Comparison of ENCODE assay signal across 12 cellular contexts in genomic region chr10:103492655-103493261, GRCh38. TPM values are rescaled to one million over a fixed set of nuclear protein-coding genes. Genes with fewer than 3 reads are reported as not detected.
DNase-seq lines count a peak whose midpoint lies in the region; ATAC-seq, FAIRE-seq and TF ChIP-seq lines count a peak whose summit lies in the region.
"Had no signal": no experiment of that assay in that cellular context is flagged by ENCODE, and none has a peak within 500 bp of the region (broad histone marks: within the 10 kb centered on the region; RNA-seq: fewer than 3 reads in every experiment).

No MANE protein-coding gene starts in this region.

- peak overlapping the region; percentile 75 to 87 (median 82) for H3K4me3 Mint-ChIP-seq in naive thymus-derived CD4-positive, alpha-beta T cell

- H3K36me3 ChIP-seq in BLaER1 (no peaks in the 10 kb centered on the region), body of pancreas (replicated peaks in 1 of 2; ENCODE audit: insufficient read depth in 1 of 2, low read depth in 2 of 2) (no peaks in the 10 kb centered on the region)
- H3K36me3 ChIP-seq in naive thymus-derived CD4-positive, alpha-beta T cell (ENCODE audit: control insufficient read depth in 2 of 3, insufficient read depth in 3 of 3, low read length in 3 of 3) = no peaks in the 10 kb centered on the region

- POLR2A ChIA-PET in naive thymus-derived CD4-positive, alpha-beta T cell (lab: Charles Lee) = no interaction called here

- peak overlapping the region; percentile 72 for H3K4me3 ChIP-seq in BLaER1
- no peak overlapping the region for H3K4me3 ChIP-seq in body of pancreas
- H3K4me3 ChIP-seq in naive thymus-derived CD4-positive, alpha-beta T cell (ENCODE audit: low read length) = peak overlapping the region; percentile 42

- H3K27me3 ChIP-seq in BLaER1 (peaks cover 66% of the 10 kb centered on the region), body of pancreas (no peaks in the 10 kb centered on the region)
- H3K27me3 ChIP-seq in naive thymus-derived CD4-positive, alpha-beta T cell (ENCODE audit: control insufficient read depth in 2 of 2, insufficient read depth in 2 of 2, low read length in 2 of 2) = no peaks in the 10 kb centered on the region

- H3K27ac Mint-ChIP-seq in naive thymus-derived CD4-positive, alpha-beta T cell = no peak overlapping the region

- WGBS in body of pancreas, 2 donors = 63 to 76% methylated on average over 4 to 5 of the region's 5 CpGs

- TF ChIP-seq POLR2A in GM12892 (IDR thresholded peaks at IDR 0.05; ENCODE audit: low read depth, low read length) = no peak
- no peak for TF ChIP-seq POLR2A in body of pancreas (IDR thresholded peaks at IDR 0.05)

- no peaks in the 10 kb centered on the region for H3K9me3 Mint-ChIP-seq in naive thymus-derived CD4-positive, alpha-beta T cell

- in situ Hi-C loops in ACHN (cut with HindIII; ENCODE audit: low pct_ligation_motif_present, low pct_unique_long_range_greater_than_20kb, low sequenced_read_pairs) = no loop called here

- H3K9me3 ChIP-seq in BLaER1 (no peaks in the 10 kb centered on the region), body of pancreas (no peaks in the 10 kb centered on the region)
- no peaks in the 10 kb centered on the region for H3K9me3 ChIP-seq in naive thymus-derived CD4-positive, alpha-beta T cell (ENCODE audit: control insufficient read depth in 2 of 3, low read length in 3 of 3)

- intact Hi-C loops in body of pancreas (cut with DNase I) = no loop called here
- intact Hi-C loops in naive thymus-derived CD4-positive, alpha-beta T cell (cut with micrococcal nuclease) = loop anchor here in 1 of 2 donors (1.0 to 5.0 kb wide), 2 partner anchors 92 to 575 kb away; partner anchors contain the start of gene CNNM2

- CTCF ChIA-PET in naive thymus-derived CD4-positive, alpha-beta T cell (lab: Charles Lee) = interaction anchor here (0.6 kb wide), 1 partner anchor 574 kb away, joined by 3 read pairs; no protein-coding TSS in a partner anchor

- no peaks in the 10 kb centered on the region for H3K36me3 Mint-ChIP-seq in naive thymus-derived CD4-positive, alpha-beta T cell

- peak; percentile 68 for FAIRE-seq in GM12892 (lab: Jason Lieb, UNC)

- H3K4me2 ChIP-seq in BLaER1 = peak overlapping the region; percentile 98; the same call in 1 of the 2 replicates

- H3K4me1 ChIP-seq in BLaER1 = peaks cover 30% of the 10 kb centered on the region
- H3K4me1 ChIP-seq in body of pancreas = peaks cover 20% of the 10 kb centered on the region
- H3K4me1 ChIP-seq in naive thymus-derived CD4-positive, alpha-beta T cell (ENCODE audit: control insufficient read depth in 2 of 2, insufficient read depth in 2 of 2, low read length in 2 of 2) = peaks cover 0 to 12% of the 10 kb centered on the region in 2 donors

- H3K27me3 Mint-ChIP-seq in naive thymus-derived CD4-positive, alpha-beta T cell = peaks cover 33 to 54% (median 45%) of the 10 kb centered on the region in 5 donors

- H3K9ac ChIP-seq in BLaER1 = no peak overlapping the region

- ATAC-seq in body of pancreas = no peak
- ATAC-seq in naive thymus-derived CD4-positive, alpha-beta T cell = no peak
- ATAC-seq in HG03442 (IDR thresholded peaks at IDR 0.05; ENCODE audit: unreplicated experiment) = no peak
- ATAC-seq in HG03342 (IDR thresholded peaks at IDR 0.05; ENCODE audit: unreplicated experiment) = no peak

- no peak for TF ChIP-seq CTCF in body of pancreas (IDR thresholded peaks at IDR 0.05)

- H3K4me1 Mint-ChIP-seq in naive thymus-derived CD4-positive, alpha-beta T cell = peaks cover 0 to 18% (median 15%) of the 10 kb centered on the region in 7 donors

- no peak overlapping the region for H3K27ac ChIP-seq in BLaER1
- H3K27ac ChIP-seq in body of pancreas = peak overlapping the region in 3 of 4 donors; percentile 40 to 80 (median 75)
- H3K27ac ChIP-seq in naive thymus-derived CD4-positive, alpha-beta T cell (ENCODE audit: low read depth, low read length) = no peak overlapping the region

- DNase-seq in GM12892 (ENCODE audit: insufficient read length) (no peak), body of pancreas (no peak), globus pallidus (ENCODE audit: low spot score) (no peak), ACHN (no peak)
- DNase-seq in naive thymus-derived CD4-positive, alpha-beta T cell = no peak

- H4K20me1 ChIP-seq in BLaER1 = peaks cover 27% of the 10 kb centered on the region

RNA-seq across cellular contexts. Expression of gene NEURL1, which starts 0.7 kb away (rescaled TPM):
- polyA plus RNA-seq in GM12892 (2012; ENCODE audit: missing spikeins) = 0.36 TPM
- total RNA-seq in body of pancreas = 10 to 100 TPM; 25.1 to 25.7 TPM
- total RNA-seq in naive thymus-derived CD4-positive, alpha-beta T cell = 1 to 10 TPM in 3 of 5 experiments, under 1 TPM in 2; 0.81 to 9.2 (median 1.1) TPM
- 1 to 10 TPM in 1 of 2 donors, under 1 TPM in 1; 0.76 to 1.1 TPM for polyA plus RNA-seq in naive thymus-derived CD4-positive, alpha-beta T cell
- total RNA-seq: Daoy had no signal

RNA-seq across cellular contexts. Expression of gene CALHM3, which starts 13.7 kb away (rescaled TPM):
- polyA plus RNA-seq in GM12892 (2012; ENCODE audit: missing spikeins) = 0.47 TPM
- total RNA-seq in body of pancreas = under 1 TPM in 1 of 2 donors, not detected in 1; 0.52 TPM
- total RNA-seq in naive thymus-derived CD4-positive, alpha-beta T cell = not detected
- not detected for polyA plus RNA-seq in naive thymus-derived CD4-positive, alpha-beta T cell
- total RNA-seq: esophagus mucosa; T-helper 2 cell treated with Interferon-gamma antibody and Interleukin-4, amounts not matched to agents 100 ng/mL and 5 ng/mL, for 36 hours had no signal
- polyA plus RNA-seq: liver had no signal

RNA-seq across cellular contexts. Expression of gene CALHM1, which starts 34.1 kb away (rescaled TPM):
- 0.53 TPM for polyA plus RNA-seq in GM12892 (2012; ENCODE audit: missing spikeins)
- total RNA-seq in body of pancreas = not detected
- total RNA-seq in naive thymus-derived CD4-positive, alpha-beta T cell = not detected
- polyA plus RNA-seq in naive thymus-derived CD4-positive, alpha-beta T cell = not detected
- total RNA-seq: Daoy, liver had no signal
- polyA plus RNA-seq: liver had no signal

RNA-seq across cellular contexts. Expression of gene CALHM2, which starts 40.6 kb away (rescaled TPM):
- 11.5 TPM for polyA plus RNA-seq in GM12892 (2012; ENCODE audit: missing spikeins)
- 10 to 100 TPM; 11.4 to 17.8 TPM for total RNA-seq in body of pancreas
- total RNA-seq in naive thymus-derived CD4-positive, alpha-beta T cell = 10 to 100 TPM in 4 of 5 experiments, 1 to 10 TPM in 1; 3.4 to 67.2 (median 19.3) TPM
- polyA plus RNA-seq in naive thymus-derived CD4-positive, alpha-beta T cell = 1 to 10 TPM; 2.0 to 6.4 TPM

Comparison
In these comparisons a context has a peak if more than half of its experiments do, and no peak if none do; other contexts are left out.
1. H3K27ac ChIP-seq: peak in body of pancreas (3 of 4); none in BLaER1 (single experiment) and naive thymus-derived CD4-positive, alpha-beta T cell (single experiment).
2. H3K4me3 ChIP-seq: peak in BLaER1 (single experiment) and naive thymus-derived CD4-positive, alpha-beta T cell (single experiment); none in body of pancreas (0 of 2).